In the genomic region with DNA sequence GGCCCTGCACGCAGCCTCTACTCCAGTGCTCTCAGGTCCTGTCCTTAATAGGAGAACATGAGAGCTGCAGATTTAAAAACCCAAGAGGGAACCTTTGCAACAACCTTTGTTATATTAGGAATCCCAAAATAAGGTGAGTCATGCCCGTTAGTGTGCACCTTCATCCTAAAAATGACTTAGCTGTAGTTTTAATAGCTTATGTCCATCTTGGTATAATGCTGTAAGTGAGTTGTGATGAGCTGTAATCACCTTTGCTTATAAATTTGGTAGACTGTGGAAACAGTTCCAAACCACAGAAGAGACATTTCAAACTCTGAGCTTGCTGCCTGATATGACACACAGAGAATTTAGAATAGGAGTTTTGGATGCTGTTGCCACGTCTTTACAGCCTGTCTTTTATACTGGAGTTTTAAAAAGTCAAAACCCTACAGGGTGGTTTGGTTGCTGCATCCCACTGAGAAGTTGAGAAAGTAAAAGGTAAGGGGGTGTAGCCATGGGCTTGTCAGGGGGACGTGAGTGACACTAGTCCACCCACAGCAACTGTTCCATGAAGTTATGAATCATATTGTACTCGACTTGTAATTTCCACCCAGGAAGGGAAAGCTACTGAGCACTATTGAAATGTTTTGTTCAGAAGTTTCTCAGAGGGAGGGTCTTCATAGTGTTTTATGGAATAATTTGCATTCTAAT, we compare ENCODE assay signal across 13 cellular contexts. TPM values are rescaled to one million over a fixed set of nuclear protein-coding genes. Genes with fewer than 3 reads are reported as not detected.
A peak's percentile ranks its signal among the peaks of the same experiment; 100 is the strongest.
DNase-seq lines count a peak whose midpoint lies in the region; ATAC-seq lines count a peak whose summit lies in the region.
"Had no signal": no experiment of that assay in that cellular context is flagged by ENCODE, and none has a peak within 500 bp of the region (broad histone marks: within the 10 kb centered on the region; RNA-seq: fewer than 3 reads in every experiment).

No MANE protein-coding gene starts in this region.

- H3K9me3 Mint-ChIP-seq in activated naive CD4-positive, alpha-beta T cell treated with anti-CD3 and anti-CD28 coated beads, Interleukin-2, amount 50 U/mL, for 24 hours: no peaks in the 10 kb centered on the region
- no peaks in the 10 kb centered on the region for H3K9me3 Mint-ChIP-seq in activated naive CD8-positive, alpha-beta T cell (ENCODE audit: low read depth)
- H3K9me3 Mint-ChIP-seq in stimulated activated naive B cell treated with anti-CD40 and anti-IgM and Interleukin-4, amounts not matched to agents 10 μg/mL and 1 μg/mL and 100 μg/mL, for 72 hours: peaks cover 0 to 1% of the 10 kb centered on the region in 2 donors

- H3K27ac Mint-ChIP-seq in activated naive CD4-positive, alpha-beta T cell treated with anti-CD3 and anti-CD28 coated beads, Interleukin-2, amount 50 U/mL, for 24 hours: peak overlapping the region; percentile 76
- H3K27ac Mint-ChIP-seq in activated naive CD8-positive, alpha-beta T cell: peak overlapping the region; percentile 82
- H3K27ac Mint-ChIP-seq in stimulated activated naive B cell treated with anti-CD40 and anti-IgM and Interleukin-4, amounts not matched to agents 10 μg/mL and 1 μg/mL and 100 μg/mL, for 72 hours: peak overlapping the region; percentile 16
- H3K27ac Mint-ChIP-seq: CD8-positive, alpha-beta T cell had no signal

- no peak for DNase-seq in activated naive CD4-positive, alpha-beta T cell (lab: John Stamatoyannopoulos, UW)
- peak; percentile 33 for DNase-seq in M059J (ENCODE audit: low read depth)
- DNase-seq in stimulated activated naive B cell treated with anti-CD40 and anti-IgM and Interleukin-4, amounts not matched to agents 10 μg/mL and 1 μg/mL and 100 μg/mL, for 72 hours: no peak
- no peak for DNase-seq in KBM-7
- DNase-seq: activated CD4-positive, alpha-beta T cell treated with anti-CD3 and anti-CD28 coated beads, Interleukin-2, amount 50 U/mL, for 48 hours; aorta; CD8-positive, alpha-beta T cell; NCI-H146; NCI-H2171; NCI-H524 had no signal

- peak; percentile 81 to 84 for ATAC-seq in stimulated activated naive B cell treated with anti-CD40 and anti-IgM and Interleukin-4, amounts not matched to agents 10 μg/mL and 1 μg/mL and 100 μg/mL, for 72 hours (replicated peaks)
- no peak for ATAC-seq in GM21447 (IDR thresholded peaks at IDR 0.05; ENCODE audit: unreplicated experiment)
- ATAC-seq: CD8-positive, alpha-beta T cell had no signal

- no peaks in the 10 kb centered on the region for H3K36me3 Mint-ChIP-seq in activated naive CD4-positive, alpha-beta T cell treated with anti-CD3 and anti-CD28 coated beads, Interleukin-2, amount 50 U/mL, for 24 hours
- H3K36me3 Mint-ChIP-seq in activated naive CD8-positive, alpha-beta T cell: no peaks in the 10 kb centered on the region
- peaks cover 2 to 8% of the 10 kb centered on the region in 2 donors for H3K36me3 Mint-ChIP-seq in stimulated activated naive B cell treated with anti-CD40 and anti-IgM and Interleukin-4, amounts not matched to agents 10 μg/mL and 1 μg/mL and 100 μg/mL, for 72 hours
- H3K36me3 Mint-ChIP-seq: CD8-positive, alpha-beta T cell had no signal

- no peaks in the 10 kb centered on the region for H3K27me3 Mint-ChIP-seq in activated naive CD4-positive, alpha-beta T cell treated with anti-CD3 and anti-CD28 coated beads, Interleukin-2, amount 50 U/mL, for 24 hours
- H3K27me3 Mint-ChIP-seq in activated naive CD8-positive, alpha-beta T cell: no peaks in the 10 kb centered on the region
- no peaks in the 10 kb centered on the region for H3K27me3 Mint-ChIP-seq in stimulated activated naive B cell treated with anti-CD40 and anti-IgM and Interleukin-4, amounts not matched to agents 10 μg/mL and 1 μg/mL and 100 μg/mL, for 72 hours

- peaks cover 50% of the 10 kb centered on the region for H3K4me1 Mint-ChIP-seq in activated naive CD4-positive, alpha-beta T cell treated with anti-CD3 and anti-CD28 coated beads, Interleukin-2, amount 50 U/mL, for 24 hours
- H3K4me1 Mint-ChIP-seq in activated naive CD8-positive, alpha-beta T cell (ENCODE audit: low read depth): peaks cover 51% of the 10 kb centered on the region
- H3K4me1 Mint-ChIP-seq in stimulated activated naive B cell treated with anti-CD40 and anti-IgM and Interleukin-4, amounts not matched to agents 10 μg/mL and 1 μg/mL and 100 μg/mL, for 72 hours: peaks cover 36 to 50% of the 10 kb centered on the region in 2 donors

- in situ Hi-C loops in KBM-7 (cut with MboI; ENCODE audit: low pct_unique_long_range_greater_than_20kb, low sequenced_read_pairs): no loop called here

- no peak overlapping the region for H3K4me3 Mint-ChIP-seq in activated naive CD4-positive, alpha-beta T cell treated with anti-CD3 and anti-CD28 coated beads, Interleukin-2, amount 50 U/mL, for 24 hours
- peak overlapping the region; percentile 28 for H3K4me3 Mint-ChIP-seq in activated naive CD8-positive, alpha-beta T cell
- H3K4me3 Mint-ChIP-seq in stimulated activated naive B cell treated with anti-CD40 and anti-IgM and Interleukin-4, amounts not matched to agents 10 μg/mL and 1 μg/mL and 100 μg/mL, for 72 hours: no peak overlapping the region
- H3K4me3 Mint-ChIP-seq: CD8-positive, alpha-beta T cell had no signal

RNA-seq across cellular contexts. Expression of gene CD47, which starts 27.4 kb away (rescaled TPM):
- total RNA-seq in M059J (2014; rRNA removed; shearing (Covaris generic)): 184 and 189 TPM in 2 replicates

Comparison
In these comparisons a context has a peak if more than half of its experiments do, and no peak if none do; other contexts are left out.
1. H3K27ac Mint-ChIP-seq: peak in every context shown above with its lines; median percentile 82 in activated naive CD8-positive, alpha-beta T cell; 76 in activated naive CD4-positive, alpha-beta T cell treated with anti-CD3 and anti-CD28 coated beads, Interleukin-2, amount 50 U/mL, for 24 hours; 16 in stimulated activated naive B cell treated with anti-CD40 and anti-IgM and Interleukin-4, amounts not matched to agents 10 μg/mL and 1 μg/mL and 100 μg/mL, for 72 hours.